21 cellular contexts compared by ENCODE assay signal in the genomic region with DNA sequence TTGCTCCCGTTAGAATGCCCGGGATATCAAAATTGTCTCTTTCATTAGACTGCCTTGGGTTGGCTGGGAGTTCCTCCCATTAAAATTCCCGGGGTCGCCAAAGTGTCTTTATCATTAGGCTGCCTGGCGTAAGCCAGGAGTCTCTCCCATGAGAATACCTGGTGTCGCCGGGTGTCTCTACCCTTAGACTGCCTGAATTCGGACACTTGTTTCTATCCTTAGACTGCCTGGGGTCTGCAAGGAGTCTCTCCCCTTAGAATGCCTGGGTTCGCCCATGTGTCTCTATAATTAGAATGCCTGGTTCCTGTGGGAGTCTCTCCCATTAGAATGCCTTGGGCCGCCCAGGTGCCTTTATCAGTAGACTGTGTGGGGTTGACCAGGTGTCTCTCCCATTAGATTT.
DNase-seq lines count a peak whose midpoint lies in the region; ATAC-seq and TF ChIP-seq lines count a peak whose summit lies in the region.
"Had no signal": no experiment of that assay in that cellular context is flagged by ENCODE, and none has a peak within 500 bp of the region (broad histone marks: within the 10 kb centered on the region; RNA-seq: fewer than 3 reads in every experiment).

No MANE protein-coding gene starts in this region.

- TF ChIP-seq CTCF in coronary artery (IDR thresholded peaks at IDR 0.05) (no peak), endodermal cell (conservative IDR thresholded peaks at IDR 0.05) (no peak), suprapubic skin (IDR thresholded peaks at IDR 0.05) (no peak), upper lobe of right lung (IDR thresholded peaks at IDR 0.05) (no peak)

- WGBS in endodermal cell (ENCODE audit: insufficient coverage in 1 of 2, insufficient read length in 1 of 2), 2 experiments: 85 to 86% methylated on average over 7 to 10 of the region's 10 CpGs
- 86% methylated on average over 10 of the region's 10 CpGs for WGBS in suprapubic skin

- no peak for TF ChIP-seq POLR2A in suprapubic skin (IDR thresholded peaks at IDR 0.05)

- peak; percentile 11 for DNase-seq in coronary artery (ENCODE audit: low spot score)
- DNase-seq in endodermal cell: peak; percentile 3
- DNase-seq in mesenteric fat pad (ENCODE audit: low spot score): peak; percentile 26
- DNase-seq in suprapubic skin (ENCODE audit: low spot score in 2 of 2): peak; percentile 25 to 50
- no peak for DNase-seq in upper lobe of right lung
- no peak for DNase-seq in NCI-H1436 treated with DMSO at 0.1 percent for 48 hours (lab: John Stamatoyannopoulos, UW)
- DNase-seq: ACHN; BE2C; C1 segment of cervical spinal cord; CD4-positive, CD25-positive, alpha-beta regulatory T cell; CD8-positive, alpha-beta memory T cell; COR-L47; DMS 273 treated with DMSO at 0.1 percent for 48 hours; GDM1; GOT3; H7; HFFc6 had no signal

- H3K4me1 ChIP-seq in endodermal cell (ENCODE audit: control insufficient read depth, insufficient read depth, low read length) (no peaks in the 10 kb centered on the region), suprapubic skin (no peaks in the 10 kb centered on the region), upper lobe of right lung (no peaks in the 10 kb centered on the region)
- H3K4me1 ChIP-seq: BE2C had no signal

- peaks cover 100% of the 10 kb centered on the region for H3K9me3 Mint-ChIP-seq in endodermal cell

- H3K4me3 Mint-ChIP-seq in endodermal cell: no peak overlapping the region
- H3K4me3 Mint-ChIP-seq: CD4-positive, CD25-positive, alpha-beta regulatory T cell; CD8-positive, alpha-beta memory T cell; HFFc6; IgD-negative memory B cell had no signal

- TF ChIP-seq EP300 in suprapubic skin (IDR thresholded peaks at IDR 0.05): no peak

- H3K27me3 ChIP-seq in endodermal cell (ENCODE audit: control insufficient read depth, insufficient read depth, low read length, poor library complexity, severe bottlenecking) (no peaks in the 10 kb centered on the region), suprapubic skin (no peaks in the 10 kb centered on the region), upper lobe of right lung (no peaks in the 10 kb centered on the region)
- H3K27me3 ChIP-seq: BE2C had no signal

- ATAC-seq in upper lobe of right lung (no peak), GM21619 (IDR thresholded peaks at IDR 0.05; ENCODE audit: unreplicated experiment) (no peak)
- ATAC-seq: HCT116, HepG2 had no signal

- H3K9me3 ChIP-seq in endodermal cell (ENCODE audit: control insufficient read depth, low read length) (peaks cover 69% of the 10 kb centered on the region), suprapubic skin (peaks cover 20% of the 10 kb centered on the region), upper lobe of right lung (peaks cover 6% of the 10 kb centered on the region)
- H3K9me3 ChIP-seq: BE2C had no signal

- H3K36me3 ChIP-seq in endodermal cell (ENCODE audit: control insufficient read depth, insufficient read depth, low read length) (no peaks in the 10 kb centered on the region), suprapubic skin (no peaks in the 10 kb centered on the region), upper lobe of right lung (no peaks in the 10 kb centered on the region)
- H3K36me3 ChIP-seq: BE2C had no signal

- no peaks in the 10 kb centered on the region for H3K4me1 Mint-ChIP-seq in endodermal cell
- H3K4me1 Mint-ChIP-seq: CD4-positive, CD25-positive, alpha-beta regulatory T cell; CD8-positive, alpha-beta memory T cell; IgD-negative memory B cell had no signal

- H3K4me3 ChIP-seq in coronary artery: no peak overlapping the region
- H3K4me3 ChIP-seq in endodermal cell (ENCODE audit: low read length): no peak overlapping the region
- no peak overlapping the region for H3K4me3 ChIP-seq in suprapubic skin
- no peak overlapping the region for H3K4me3 ChIP-seq in upper lobe of right lung

- H3K27ac Mint-ChIP-seq in endodermal cell: no peak overlapping the region
- H3K27ac Mint-ChIP-seq: CD4-positive, CD25-positive, alpha-beta regulatory T cell; CD8-positive, alpha-beta memory T cell; HFFc6; IgD-negative memory B cell had no signal

- H3K36me3 Mint-ChIP-seq in endodermal cell (ENCODE audit: low read depth): no peaks in the 10 kb centered on the region
- H3K36me3 Mint-ChIP-seq: CD4-positive, CD25-positive, alpha-beta regulatory T cell; CD8-positive, alpha-beta memory T cell; IgD-negative memory B cell had no signal

- no peak overlapping the region for H3K9ac ChIP-seq in endodermal cell (ENCODE audit: extremely low read depth, low read length, poor library complexity, severe bottlenecking)

- intact Hi-C loops in upper lobe of right lung (cut with DNase I): no loop called here

- H3K27me3 Mint-ChIP-seq in endodermal cell (ENCODE audit: insufficient read depth): no peaks in the 10 kb centered on the region
- H3K27me3 Mint-ChIP-seq: CD4-positive, CD25-positive, alpha-beta regulatory T cell; IgD-negative memory B cell had no signal

- H3K27ac ChIP-seq in coronary artery (no peak overlapping the region), endodermal cell (ENCODE audit: low read depth, low read length) (no peak overlapping the region), suprapubic skin (no peak overlapping the region), upper lobe of right lung (no peak overlapping the region)

Comparison
In these comparisons a context has a peak if more than half of its experiments do, and no peak if none do; other contexts are left out.
1. DNase-seq: peak in coronary artery (single experiment), endodermal cell (single experiment), mesenteric fat pad (single experiment) and suprapubic skin (2 of 2); none in upper lobe of right lung (single experiment) and NCI-H1436 treated with DMSO at 0.1 percent for 48 hours (single experiment).